39 cellular contexts compared by ENCODE assay signal in the genomic region with DNA sequence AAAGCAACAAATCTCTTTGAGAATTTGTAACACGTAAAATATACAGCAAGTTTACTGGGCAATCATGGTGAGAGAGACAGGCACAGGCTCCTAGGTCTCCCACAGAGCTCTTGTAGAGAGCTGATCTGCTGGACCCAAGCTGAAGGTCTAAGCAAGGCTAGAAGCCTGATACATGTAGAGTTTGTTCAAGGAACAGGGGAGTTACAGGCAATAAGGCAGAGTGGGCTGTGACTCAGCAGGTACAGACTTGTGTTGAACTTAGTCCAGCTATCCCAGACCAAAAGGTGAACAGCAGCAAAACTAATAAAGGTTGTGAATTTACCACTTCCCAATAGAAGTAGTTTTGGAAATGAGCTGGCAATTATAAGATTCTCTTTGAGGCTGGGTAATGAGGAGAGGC.
"Had no signal": no experiment of that assay in that cellular context is flagged by ENCODE, and none has a peak within 500 bp of the region (broad histone marks: within the 10 kb centered on the region; RNA-seq: fewer than 3 reads in every experiment).

No MANE protein-coding gene starts in this region.

- ATAC-seq: activated naive CD4-positive, alpha-beta T cell treated with anti-CD3 and anti-CD28 coated beads, Interleukin-2, amount 50 U/mL, for 72 hours; activated naive CD8-positive, alpha-beta T cell treated with anti-CD3 and anti-CD28 coated beads, Interleukin-2, amount 50 U/mL, for 24 hours; activated T-cell treated with anti-CD3 and anti-CD28 coated beads, Interleukin-2, amount 50 U/mL, for 4 hours; activated T-cell treated with anti-CD3 and anti-CD28 coated beads, Interleukin-2, amount 50 U/mL, for 72 hours; activated T-helper 17 cell treated with anti-CD3 and anti-CD28 coated beads, Interleukin-2, amount 50 U/mL, for 72 hours; body of pancreas had no signal

- DNase-seq: activated effector memory CD4-positive, alpha-beta T cell treated with anti-CD3 and anti-CD28 coated beads, Interleukin-2, amount 50 U/mL, for 16 hours; activated effector memory CD4-positive, alpha-beta T cell treated with Interleukin-2 at 50 U/mL for 16 hours; activated gamma-delta T cell; activated gamma-delta T cell treated with Interleukin-2 at 50 U/mL for 16 hours; activated naive CD4-positive, alpha-beta T cell; activated naive CD4-positive, alpha-beta T cell treated with anti-CD3 and anti-CD28 coated beads for 36 hours; activated naive CD4-positive, alpha-beta T cell treated with anti-CD3 and anti-CD28 coated beads, Interleukin-2, amount 10 ng/mL, durations not matched to agents 7 days and 5 days; activated naive CD4-positive, alpha-beta T cell treated with anti-CD3 and anti-CD28 coated beads, Interleukin-2, amount 50 U/mL, for 16 hours; activated naive CD4-positive, alpha-beta T cell treated with Interleukin-2 at 50 U/mL for 16 hours; activated naive CD8-positive, alpha-beta T cell treated with anti-CD3 and anti-CD28 coated beads, Interleukin-2, amount 10 ng/mL, durations not matched to agents 7 days and 5 days; activated naive CD8-positive, alpha-beta T cell treated with anti-CD3 and anti-CD28 coated beads, Interleukin-2, amount 50 U/mL, for 24 hours; activated T-cell treated with anti-CD3 and anti-CD28 coated beads for 4 hours; activated T-cell treated with anti-CD3 and anti-CD28 coated beads, Interleukin-2, amount 50 U/mL, for 1 hour; activated T-cell treated with anti-CD3 and anti-CD28 coated beads, Interleukin-2, amount 50 U/mL, for 24 hours; activated T-cell treated with anti-CD3 and anti-CD28 coated beads, Interleukin-2, amount 50 U/mL, for 4 hours; activated T-cell treated with anti-CD3 and anti-CD28 coated beads, Interleukin-2, amount 50 U/mL, for 72 hours; adrenal gland; amniotic stem cell; amygdala; anterior cingulate cortex; aorta; body of pancreas; brain microvascular endothelial cell; caudate nucleus; central memory CD4-positive, alpha-beta T cell; cerebellar nuclear complex had no signal

- H3K4me3 ChIP-seq: adrenal gland, ascending aorta, body of pancreas, breast epithelium, cardiac muscle cell had no signal

- H3K4me1 ChIP-seq: adrenal gland, ascending aorta, body of pancreas, breast epithelium had no signal

- H3K36me3 ChIP-seq: adrenal gland, ascending aorta, brain microvascular endothelial cell, breast epithelium, cardiac muscle cell had no signal

- H3K9me3 Mint-ChIP-seq: activated naive CD4-positive, alpha-beta T cell treated with anti-CD3 and anti-CD28 coated beads for 36 hours; activated naive CD4-positive, alpha-beta T cell treated with anti-CD3 and anti-CD28 coated beads, Interleukin-2, amount 10 ng/mL, durations not matched to agents 7 days and 5 days; activated naive CD4-positive, alpha-beta T cell treated with anti-CD3 and anti-CD28 coated beads, Interleukin-2, amount 50 U/mL, for 24 hours; activated naive CD8-positive, alpha-beta T cell treated with anti-CD3 and anti-CD28 coated beads, Interleukin-2, amount 10 ng/mL, durations not matched to agents 7 days and 5 days; activated naive CD8-positive, alpha-beta T cell treated with anti-CD3 and anti-CD28 coated beads, Interleukin-2, amount 50 U/mL, for 24 hours; activated T-cell treated with anti-CD3 and anti-CD28 coated beads, Interleukin-2, amount 50 U/mL, for 24 hours; activated T-cell treated with anti-CD3 and anti-CD28 coated beads, Interleukin-2, amount 50 U/mL, for 72 hours; activated T-helper 1 cell treated with anti-CD3 and anti-CD28 coated beads, Interleukin-12 subunit alpha, Interleukin-12 subunit beta, Interleukin-2, Interleukin-4 antibody, amounts not matched to agents 30 ng/mL and 10 ng/mL and 1 ng/mL, durations not matched to agents 14 hours and 24 hours and 36 hours; activated T-helper 17 cell treated with anti-CD3 and anti-CD28 coated beads, Interleukin-2, amount 50 U/mL, for 72 hours; activated T-helper 2 cell treated with anti-CD3 and anti-CD28 coated beads, Interferon-gamma antibody, Interleukin-2, Interleukin-4, amounts not matched to agents 10 μg/mL and 5 μg/mL and 100 μg/mL, durations not matched to agents 14 hours and 24 hours and 36 hours; central memory CD8-positive, alpha-beta T cell had no signal

- H3K27ac ChIP-seq: adrenal gland, ascending aorta, body of pancreas, brain microvascular endothelial cell, breast epithelium, cardiac muscle cell had no signal

- H3K27me3 Mint-ChIP-seq: activated naive CD4-positive, alpha-beta T cell treated with anti-CD3 and anti-CD28 coated beads, Interleukin-2, amount 10 ng/mL, durations not matched to agents 7 days and 5 days; activated naive CD8-positive, alpha-beta T cell treated with anti-CD3 and anti-CD28 coated beads, Interleukin-2, amount 10 ng/mL, durations not matched to agents 7 days and 5 days had no signal

- H3K4me1 Mint-ChIP-seq: activated naive CD4-positive, alpha-beta T cell treated with anti-CD3 and anti-CD28 coated beads, Interleukin-2, amount 10 ng/mL, durations not matched to agents 7 days and 5 days; activated naive CD4-positive, alpha-beta T cell treated with anti-CD3 and anti-CD28 coated beads, Interleukin-2, amount 50 U/mL, for 24 hours; activated naive CD8-positive, alpha-beta T cell treated with anti-CD3 and anti-CD28 coated beads, Interleukin-2, amount 10 ng/mL, durations not matched to agents 7 days and 5 days; activated naive CD8-positive, alpha-beta T cell treated with anti-CD3 and anti-CD28 coated beads, Interleukin-2, amount 50 U/mL, for 24 hours; activated T-helper 17 cell treated with anti-CD3 and anti-CD28 coated beads, Interleukin-2, amount 50 U/mL, for 72 hours; central memory CD8-positive, alpha-beta T cell had no signal

- H3K9me3 ChIP-seq: adrenal gland, ascending aorta, body of pancreas, breast epithelium had no signal

- H3K27me3 ChIP-seq: adrenal gland, ascending aorta, body of pancreas, brain microvascular endothelial cell, breast epithelium, cardiac muscle cell had no signal

- H3K36me3 Mint-ChIP-seq: activated naive CD4-positive, alpha-beta T cell treated with anti-CD3 and anti-CD28 coated beads, Interleukin-2, amount 10 ng/mL, durations not matched to agents 7 days and 5 days; activated naive CD4-positive, alpha-beta T cell treated with anti-CD3 and anti-CD28 coated beads, Interleukin-2, amount 50 U/mL, for 24 hours; activated naive CD4-positive, alpha-beta T cell treated with anti-CD3 and anti-CD28 coated beads, Interleukin-2, amount 50 U/mL, for 72 hours; activated naive CD8-positive, alpha-beta T cell; activated naive CD8-positive, alpha-beta T cell treated with anti-CD3 and anti-CD28 coated beads, Interleukin-2, amount 10 ng/mL, durations not matched to agents 7 days and 5 days; brain had no signal

- H3K27ac Mint-ChIP-seq: activated naive CD4-positive, alpha-beta T cell treated with anti-CD3 and anti-CD28 coated beads for 36 hours; activated naive CD4-positive, alpha-beta T cell treated with anti-CD3 and anti-CD28 coated beads, Interleukin-2, amount 10 ng/mL, durations not matched to agents 7 days and 5 days; activated naive CD4-positive, alpha-beta T cell treated with anti-CD3 and anti-CD28 coated beads, Interleukin-2, amount 50 U/mL, for 24 hours; activated naive CD4-positive, alpha-beta T cell treated with anti-CD3 and anti-CD28 coated beads, Interleukin-2, amount 50 U/mL, for 72 hours; activated naive CD8-positive, alpha-beta T cell; activated naive CD8-positive, alpha-beta T cell treated with anti-CD3 and anti-CD28 coated beads, Interleukin-2, amount 10 ng/mL, durations not matched to agents 7 days and 5 days; activated naive CD8-positive, alpha-beta T cell treated with anti-CD3 and anti-CD28 coated beads, Interleukin-2, amount 50 U/mL, for 24 hours; activated T-cell treated with anti-CD3 and anti-CD28 coated beads, Interleukin-2, amount 50 U/mL, for 24 hours; activated T-cell treated with anti-CD3 and anti-CD28 coated beads, Interleukin-2, amount 50 U/mL, for 72 hours; activated T-helper 1 cell treated with anti-CD3 and anti-CD28 coated beads, Interleukin-12 subunit alpha, Interleukin-12 subunit beta, Interleukin-2, Interleukin-4 antibody, amounts not matched to agents 30 ng/mL and 10 ng/mL and 1 ng/mL, durations not matched to agents 14 hours and 24 hours and 36 hours; activated T-helper 17 cell treated with anti-CD3 and anti-CD28 coated beads, Interleukin-2, amount 50 U/mL, for 72 hours; activated T-helper 2 cell treated with anti-CD3 and anti-CD28 coated beads, Interferon-gamma antibody, Interleukin-2, Interleukin-4, amounts not matched to agents 10 μg/mL and 5 μg/mL and 100 μg/mL, durations not matched to agents 14 hours and 24 hours and 36 hours; brain had no signal

- H3K4me3 Mint-ChIP-seq: activated naive CD4-positive, alpha-beta T cell treated with anti-CD3 and anti-CD28 coated beads for 36 hours; activated naive CD4-positive, alpha-beta T cell treated with anti-CD3 and anti-CD28 coated beads, Interleukin-2, amount 10 ng/mL, durations not matched to agents 7 days and 5 days; activated naive CD4-positive, alpha-beta T cell treated with anti-CD3 and anti-CD28 coated beads, Interleukin-2, amount 50 U/mL, for 24 hours; activated naive CD8-positive, alpha-beta T cell; activated naive CD8-positive, alpha-beta T cell treated with anti-CD3 and anti-CD28 coated beads, Interleukin-2, amount 10 ng/mL, durations not matched to agents 7 days and 5 days; activated naive CD8-positive, alpha-beta T cell treated with anti-CD3 and anti-CD28 coated beads, Interleukin-2, amount 50 U/mL, for 24 hours; activated T-cell treated with anti-CD3 and anti-CD28 coated beads, Interleukin-2, amount 50 U/mL, for 24 hours; activated T-cell treated with anti-CD3 and anti-CD28 coated beads, Interleukin-2, amount 50 U/mL, for 4 hours; activated T-cell treated with anti-CD3 and anti-CD28 coated beads, Interleukin-2, amount 50 U/mL, for 72 hours; activated T-helper 1 cell treated with anti-CD3 and anti-CD28 coated beads, Interleukin-12 subunit alpha, Interleukin-12 subunit beta, Interleukin-2, Interleukin-4 antibody, amounts not matched to agents 30 ng/mL and 10 ng/mL and 1 ng/mL, durations not matched to agents 14 hours and 24 hours and 36 hours; activated T-helper 17 cell treated with anti-CD3 and anti-CD28 coated beads, Interleukin-2, amount 50 U/mL, for 72 hours; brain; central memory CD8-positive, alpha-beta T cell had no signal

- FAIRE-seq: astrocyte, bronchial epithelial cell had no signal
